1 cellular context compared by ENCODE assay signal in the genomic region with DNA sequence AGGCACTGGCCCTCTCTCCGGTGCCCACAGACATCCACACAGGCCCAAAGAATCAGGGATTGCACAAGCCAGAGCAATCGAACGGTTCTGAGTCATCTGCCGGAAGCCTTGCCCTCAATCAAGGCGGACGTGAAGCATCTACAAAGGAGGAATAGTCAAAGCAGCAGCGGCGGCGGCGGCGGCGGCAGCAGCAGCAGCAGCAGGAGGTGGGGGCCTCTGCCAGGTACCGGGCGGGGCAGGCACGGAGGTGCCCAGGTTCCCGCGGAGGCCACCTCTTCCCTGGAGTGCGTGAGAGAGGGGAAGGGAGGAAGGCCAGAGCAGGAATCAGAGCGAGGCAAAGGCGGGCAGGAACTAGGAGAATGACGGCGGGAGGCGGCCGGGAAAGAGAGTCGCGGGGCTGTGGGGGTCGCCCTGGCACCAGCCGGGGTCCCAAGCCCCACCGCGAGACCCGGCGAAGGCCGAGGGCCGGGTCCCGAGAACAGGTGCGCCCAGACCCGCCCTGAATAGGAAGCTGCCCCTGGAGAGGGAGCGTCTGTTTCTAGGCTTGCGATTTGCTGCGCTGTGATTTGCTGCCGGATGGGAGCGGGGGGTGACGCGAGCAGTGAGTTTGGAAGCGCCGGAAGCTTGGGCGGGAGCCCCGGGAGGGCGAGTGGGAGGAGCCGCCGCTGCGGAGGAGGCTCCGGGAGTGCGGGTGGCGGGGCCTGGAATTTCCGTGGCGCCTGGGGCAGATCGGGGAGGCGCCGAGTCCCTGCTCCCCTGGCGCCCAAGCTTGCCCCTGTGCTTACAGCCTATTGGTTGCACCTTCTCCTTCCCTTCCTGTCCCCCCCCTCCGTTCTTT.
TF ChIP-seq lines count a peak whose summit lies in the region.

A gene with protein sequence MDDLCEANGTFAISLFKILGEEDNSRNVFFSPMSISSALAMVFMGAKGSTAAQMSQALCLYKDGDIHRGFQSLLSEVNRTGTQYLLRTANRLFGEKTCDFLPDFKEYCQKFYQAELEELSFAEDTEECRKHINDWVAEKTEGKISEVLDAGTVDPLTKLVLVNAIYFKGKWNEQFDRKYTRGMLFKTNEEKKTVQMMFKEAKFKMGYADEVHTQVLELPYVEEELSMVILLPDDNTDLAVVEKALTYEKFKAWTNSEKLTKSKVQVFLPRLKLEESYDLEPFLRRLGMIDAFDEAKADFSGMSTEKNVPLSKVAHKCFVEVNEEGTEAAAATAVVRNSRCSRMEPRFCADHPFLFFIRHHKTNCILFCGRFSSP (plus strand): TSS at position 117 of the 838 bp plus-strand sequence. CDS start 8,228 bp downstream, outside the sequence.

TF ChIP-seq in HepG2, 621 proteins besides CTCF, POLR2A, EP300 and RAD21 (continued from another document and continues in another):
- TF ChIP-seq, protein P1, sequence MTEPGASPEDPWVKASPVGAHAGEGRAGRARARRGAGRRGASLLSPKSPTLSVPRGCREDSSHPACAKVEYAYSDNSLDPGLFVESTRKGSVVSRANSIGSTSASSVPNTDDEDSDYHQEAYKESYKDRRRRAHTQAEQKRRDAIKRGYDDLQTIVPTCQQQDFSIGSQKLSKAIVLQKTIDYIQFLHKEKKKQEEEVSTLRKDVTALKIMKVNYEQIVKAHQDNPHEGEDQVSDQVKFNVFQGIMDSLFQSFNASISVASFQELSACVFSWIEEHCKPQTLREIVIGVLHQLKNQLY (CRISPR knock-in tag; IDR thresholded peaks at IDR 0.05), result no peak
- TF ChIP-seq ZNF207 (IDR thresholded peaks at IDR 0.05; ENCODE audit: borderline replicate concordance) (no peak), CENPT (CRISPR knock-in tag; IDR thresholded peaks at IDR 0.05; ENCODE audit: low read depth) (no peak), ZNF224 (CRISPR knock-in tag; IDR thresholded peaks at IDR 0.05) (no peak), ZNF670 (CRISPR knock-in tag; IDR thresholded peaks at IDR 0.05; ENCODE audit: borderline replicate concordance) (no peak), TCF12 (IDR thresholded peaks at IDR 0.05) (no peak), TCF12 (CRISPR knock-in tag; IDR thresholded peaks at IDR 0.05) (no peak), GTF2F1 (IDR thresholded peaks at IDR 0.05; ENCODE audit: low read length) (no peak), ZNF121 (CRISPR knock-in tag; IDR thresholded peaks at IDR 0.05) (no peak), ZBTB3 (CRISPR knock-in tag; IDR thresholded peaks at IDR 0.05; ENCODE audit: borderline replicate concordance, low read depth) (no peak), SP2 (CRISPR knock-in tag; IDR thresholded peaks at IDR 0.05) (peak; percentile 58; the same call in 1 of the 2 replicates), NFKB2 (CRISPR knock-in tag; IDR thresholded peaks at IDR 0.05; ENCODE audit: borderline replicate concordance) (peak; percentile 10; the same call in 1 of the 2 replicates), JUND (CRISPR knock-in tag; IDR thresholded peaks at IDR 0.05) (peak; percentile 83), PHF5A (CRISPR knock-in tag; IDR thresholded peaks at IDR 0.05; ENCODE audit: low read depth, unreplicated experiment) (no peak), HDAC2 (CRISPR knock-in tag; IDR thresholded peaks at IDR 0.05) (no peak), SRSF9 (IDR thresholded peaks at IDR 0.05; ENCODE audit: borderline replicate concordance, insufficient read depth, low read depth, low read length, poor library complexity, severe bottlenecking) (no peak), ZFP41 (CRISPR knock-in tag; IDR thresholded peaks at IDR 0.05; ENCODE audit: borderline replicate concordance) (peak; percentile 52; the same call in 1 of the 2 replicates), RFX3 (CRISPR knock-in tag; IDR thresholded peaks at IDR 0.05) (no peak), ZBTB1 (CRISPR knock-in tag; IDR thresholded peaks at IDR 0.05; ENCODE audit: borderline replicate concordance) (no peak), THAP11 (CRISPR knock-in tag; IDR thresholded peaks at IDR 0.05) (peak; percentile 68), ZNF616 (CRISPR knock-in tag; IDR thresholded peaks at IDR 0.05; ENCODE audit: low read depth) (no peak), ZNF230 (CRISPR knock-in tag; IDR thresholded peaks at IDR 0.05) (peak; percentile 75; the same call in 1 of the 2 replicates), ZNF446 (CRISPR knock-in tag; IDR thresholded peaks at IDR 0.05) (no peak), JUN (CRISPR knock-in tag; IDR thresholded peaks at IDR 0.05) (0 out of 2 replicates have a peak, but pooled peaks have one; percentile 20), ZFP62 (CRISPR knock-in tag; IDR thresholded peaks at IDR 0.05) (no peak), MTA1 (CRISPR knock-in tag; IDR thresholded peaks at IDR 0.05; ENCODE audit: borderline replicate concordance) (peak; percentile 65; the same call in 1 of the 2 replicates), ZNF17 (CRISPR knock-in tag; IDR thresholded peaks at IDR 0.05) (no peak), TOPORS (CRISPR knock-in tag; IDR thresholded peaks at IDR 0.05) (no peak), SIX1 (CRISPR knock-in tag; IDR thresholded peaks at IDR 0.05; ENCODE audit: borderline replicate concordance) (no peak), PHF21A (CRISPR knock-in tag; IDR thresholded peaks at IDR 0.05) (peak; percentile 78; the same call in 1 of the 2 replicates), ZFP37 (CRISPR knock-in tag; IDR thresholded peaks at IDR 0.05; ENCODE audit: borderline replicate concordance) (no peak), KAT8 (CRISPR knock-in tag; IDR thresholded peaks at IDR 0.05) (peak; percentile 75), TAF1 (CRISPR knock-in tag; IDR thresholded peaks at IDR 0.05) (peak; percentile 46; the same call in 1 of the 2 replicates), ZNF10 (CRISPR knock-in tag; IDR thresholded peaks at IDR 0.05; ENCODE audit: borderline replicate concordance, low read depth) (no peak), ZIK1 (CRISPR knock-in tag; IDR thresholded peaks at IDR 0.05; ENCODE audit: borderline replicate concordance, low read depth) (no peak), MED13 (CRISPR knock-in tag; IDR thresholded peaks at IDR 0.05) (no peak), ZNF782 (CRISPR knock-in tag; IDR thresholded peaks at IDR 0.05; ENCODE audit: borderline replicate concordance) (peak; percentile 31; the same call in 1 of the 2 replicates), RORA (CRISPR knock-in tag; IDR thresholded peaks at IDR 0.05) (no peak), TBL1XR1 (IDR thresholded peaks at IDR 0.05; ENCODE audit: borderline replicate concordance, low read length, partially characterized antibody) (no peak)
- TF ChIP-seq, protein P2, sequence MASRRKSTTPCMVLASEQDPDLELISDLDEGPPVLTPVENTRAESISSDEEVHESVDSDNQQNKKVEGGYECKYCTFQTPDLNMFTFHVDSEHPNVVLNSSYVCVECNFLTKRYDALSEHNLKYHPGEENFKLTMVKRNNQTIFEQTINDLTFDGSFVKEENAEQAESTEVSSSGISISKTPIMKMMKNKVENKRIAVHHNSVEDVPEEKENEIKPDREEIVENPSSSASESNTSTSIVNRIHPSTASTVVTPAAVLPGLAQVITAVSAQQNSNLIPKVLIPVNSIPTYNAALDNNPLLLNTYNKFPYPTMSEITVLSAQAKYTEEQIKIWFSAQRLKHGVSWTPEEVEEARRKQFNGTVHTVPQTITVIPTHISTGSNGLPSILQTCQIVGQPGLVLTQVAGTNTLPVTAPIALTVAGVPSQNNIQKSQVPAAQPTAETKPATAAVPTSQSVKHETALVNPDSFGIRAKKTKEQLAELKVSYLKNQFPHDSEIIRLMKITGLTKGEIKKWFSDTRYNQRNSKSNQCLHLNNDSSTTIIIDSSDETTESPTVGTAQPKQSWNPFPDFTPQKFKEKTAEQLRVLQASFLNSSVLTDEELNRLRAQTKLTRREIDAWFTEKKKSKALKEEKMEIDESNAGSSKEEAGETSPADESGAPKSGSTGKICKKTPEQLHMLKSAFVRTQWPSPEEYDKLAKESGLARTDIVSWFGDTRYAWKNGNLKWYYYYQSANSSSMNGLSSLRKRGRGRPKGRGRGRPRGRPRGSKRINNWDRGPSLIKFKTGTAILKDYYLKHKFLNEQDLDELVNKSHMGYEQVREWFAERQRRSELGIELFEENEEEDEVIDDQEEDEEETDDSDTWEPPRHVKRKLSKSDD (CRISPR knock-in tag; IDR thresholded peaks at IDR 0.05; ENCODE audit: low read depth), result 0 out of 2 replicates have a peak, but pooled peaks have one; percentile 62
- TF ChIP-seq, protein P3, sequence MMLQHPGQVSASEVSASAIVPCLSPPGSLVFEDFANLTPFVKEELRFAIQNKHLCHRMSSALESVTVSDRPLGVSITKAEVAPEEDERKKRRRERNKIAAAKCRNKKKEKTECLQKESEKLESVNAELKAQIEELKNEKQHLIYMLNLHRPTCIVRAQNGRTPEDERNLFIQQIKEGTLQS (CRISPR knock-in tag; IDR thresholded peaks at IDR 0.05), result peak; percentile 85
- TF ChIP-seq, protein P4, sequence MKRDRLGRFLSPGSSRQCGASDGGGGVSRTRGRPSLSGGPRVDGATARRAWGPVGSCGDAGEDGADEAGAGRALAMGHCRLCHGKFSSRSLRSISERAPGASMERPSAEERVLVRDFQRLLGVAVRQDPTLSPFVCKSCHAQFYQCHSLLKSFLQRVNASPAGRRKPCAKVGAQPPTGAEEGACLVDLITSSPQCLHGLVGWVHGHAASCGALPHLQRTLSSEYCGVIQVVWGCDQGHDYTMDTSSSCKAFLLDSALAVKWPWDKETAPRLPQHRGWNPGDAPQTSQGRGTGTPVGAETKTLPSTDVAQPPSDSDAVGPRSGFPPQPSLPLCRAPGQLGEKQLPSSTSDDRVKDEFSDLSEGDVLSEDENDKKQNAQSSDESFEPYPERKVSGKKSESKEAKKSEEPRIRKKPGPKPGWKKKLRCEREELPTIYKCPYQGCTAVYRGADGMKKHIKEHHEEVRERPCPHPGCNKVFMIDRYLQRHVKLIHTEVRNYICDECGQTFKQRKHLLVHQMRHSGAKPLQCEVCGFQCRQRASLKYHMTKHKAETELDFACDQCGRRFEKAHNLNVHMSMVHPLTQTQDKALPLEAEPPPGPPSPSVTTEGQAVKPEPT (CRISPR knock-in tag; IDR thresholded peaks at IDR 0.05; ENCODE audit: low read depth), result no peak
- TF ChIP-seq, protein P5, sequence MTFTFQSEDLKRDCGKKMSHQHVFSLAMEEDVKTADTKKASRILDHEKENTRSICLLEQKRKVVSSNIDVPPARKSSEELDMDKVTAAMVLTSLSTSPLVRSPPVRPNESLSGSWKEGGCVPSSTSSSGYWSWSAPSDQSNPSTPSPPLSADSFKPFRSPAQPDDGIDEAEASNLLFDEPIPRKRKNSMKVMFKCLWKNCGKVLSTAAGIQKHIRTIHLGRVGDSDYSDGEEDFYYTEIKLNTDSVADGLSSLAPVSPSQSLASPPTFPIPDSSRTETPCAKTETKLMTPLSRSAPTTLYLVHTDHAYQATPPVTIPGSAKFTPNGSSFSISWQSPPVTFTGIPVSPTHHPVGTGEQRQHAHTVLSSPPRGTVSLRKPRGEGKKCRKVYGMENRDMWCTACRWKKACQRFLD (CRISPR knock-in tag; IDR thresholded peaks at IDR 0.05; ENCODE audit: borderline replicate concordance), result 0 out of 2 replicates have a peak, but pooled peaks have one; percentile 46
- TF ChIP-seq, protein P6, sequence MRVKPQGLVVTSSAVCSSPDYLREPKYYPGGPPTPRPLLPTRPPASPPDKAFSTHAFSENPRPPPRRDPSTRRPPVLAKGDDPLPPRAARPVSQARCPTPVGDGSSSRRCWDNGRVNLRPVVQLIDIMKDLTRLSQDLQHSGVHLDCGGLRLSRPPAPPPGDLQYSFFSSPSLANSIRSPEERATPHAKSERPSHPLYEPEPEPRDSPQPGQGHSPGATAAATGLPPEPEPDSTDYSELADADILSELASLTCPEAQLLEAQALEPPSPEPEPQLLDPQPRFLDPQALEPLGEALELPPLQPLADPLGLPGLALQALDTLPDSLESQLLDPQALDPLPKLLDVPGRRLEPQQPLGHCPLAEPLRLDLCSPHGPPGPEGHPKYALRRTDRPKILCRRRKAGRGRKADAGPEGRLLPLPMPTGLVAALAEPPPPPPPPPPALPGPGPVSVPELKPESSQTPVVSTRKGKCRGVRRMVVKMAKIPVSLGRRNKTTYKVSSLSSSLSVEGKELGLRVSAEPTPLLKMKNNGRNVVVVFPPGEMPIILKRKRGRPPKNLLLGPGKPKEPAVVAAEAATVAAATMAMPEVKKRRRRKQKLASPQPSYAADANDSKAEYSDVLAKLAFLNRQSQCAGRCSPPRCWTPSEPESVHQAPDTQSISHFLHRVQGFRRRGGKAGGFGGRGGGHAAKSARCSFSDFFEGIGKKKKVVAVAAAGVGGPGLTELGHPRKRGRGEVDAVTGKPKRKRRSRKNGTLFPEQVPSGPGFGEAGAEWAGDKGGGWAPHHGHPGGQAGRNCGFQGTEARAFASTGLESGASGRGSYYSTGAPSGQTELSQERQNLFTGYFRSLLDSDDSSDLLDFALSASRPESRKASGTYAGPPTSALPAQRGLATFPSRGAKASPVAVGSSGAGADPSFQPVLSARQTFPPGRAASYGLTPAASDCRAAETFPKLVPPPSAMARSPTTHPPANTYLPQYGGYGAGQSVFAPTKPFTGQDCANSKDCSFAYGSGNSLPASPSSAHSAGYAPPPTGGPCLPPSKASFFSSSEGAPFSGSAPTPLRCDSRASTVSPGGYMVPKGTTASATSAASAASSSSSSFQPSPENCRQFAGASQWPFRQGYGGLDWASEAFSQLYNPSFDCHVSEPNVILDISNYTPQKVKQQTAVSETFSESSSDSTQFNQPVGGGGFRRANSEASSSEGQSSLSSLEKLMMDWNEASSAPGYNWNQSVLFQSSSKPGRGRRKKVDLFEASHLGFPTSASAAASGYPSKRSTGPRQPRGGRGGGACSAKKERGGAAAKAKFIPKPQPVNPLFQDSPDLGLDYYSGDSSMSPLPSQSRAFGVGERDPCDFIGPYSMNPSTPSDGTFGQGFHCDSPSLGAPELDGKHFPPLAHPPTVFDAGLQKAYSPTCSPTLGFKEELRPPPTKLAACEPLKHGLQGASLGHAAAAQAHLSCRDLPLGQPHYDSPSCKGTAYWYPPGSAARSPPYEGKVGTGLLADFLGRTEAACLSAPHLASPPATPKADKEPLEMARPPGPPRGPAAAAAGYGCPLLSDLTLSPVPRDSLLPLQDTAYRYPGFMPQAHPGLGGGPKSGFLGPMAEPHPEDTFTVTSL (CRISPR knock-in tag; IDR thresholded peaks at IDR 0.05; ENCODE audit: borderline replicate concordance), result no peak
- TF ChIP-seq, protein P7, sequence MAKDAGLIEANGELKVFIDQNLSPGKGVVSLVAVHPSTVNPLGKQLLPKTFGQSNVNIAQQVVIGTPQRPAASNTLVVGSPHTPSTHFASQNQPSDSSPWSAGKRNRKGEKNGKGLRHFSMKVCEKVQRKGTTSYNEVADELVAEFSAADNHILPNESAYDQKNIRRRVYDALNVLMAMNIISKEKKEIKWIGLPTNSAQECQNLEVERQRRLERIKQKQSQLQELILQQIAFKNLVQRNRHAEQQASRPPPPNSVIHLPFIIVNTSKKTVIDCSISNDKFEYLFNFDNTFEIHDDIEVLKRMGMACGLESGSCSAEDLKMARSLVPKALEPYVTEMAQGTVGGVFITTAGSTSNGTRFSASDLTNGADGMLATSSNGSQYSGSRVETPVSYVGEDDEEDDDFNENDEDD (CRISPR knock-in tag; IDR thresholded peaks at IDR 0.05; ENCODE audit: borderline replicate concordance), result no peak
- TF ChIP-seq, protein P8, sequence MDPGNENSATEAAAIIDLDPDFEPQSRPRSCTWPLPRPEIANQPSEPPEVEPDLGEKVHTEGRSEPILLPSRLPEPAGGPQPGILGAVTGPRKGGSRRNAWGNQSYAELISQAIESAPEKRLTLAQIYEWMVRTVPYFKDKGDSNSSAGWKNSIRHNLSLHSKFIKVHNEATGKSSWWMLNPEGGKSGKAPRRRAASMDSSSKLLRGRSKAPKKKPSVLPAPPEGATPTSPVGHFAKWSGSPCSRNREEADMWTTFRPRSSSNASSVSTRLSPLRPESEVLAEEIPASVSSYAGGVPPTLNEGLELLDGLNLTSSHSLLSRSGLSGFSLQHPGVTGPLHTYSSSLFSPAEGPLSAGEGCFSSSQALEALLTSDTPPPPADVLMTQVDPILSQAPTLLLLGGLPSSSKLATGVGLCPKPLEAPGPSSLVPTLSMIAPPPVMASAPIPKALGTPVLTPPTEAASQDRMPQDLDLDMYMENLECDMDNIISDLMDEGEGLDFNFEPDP (CRISPR knock-in tag; conservative IDR thresholded peaks at IDR 0.05), result no peak
